In the genomic region with DNA sequence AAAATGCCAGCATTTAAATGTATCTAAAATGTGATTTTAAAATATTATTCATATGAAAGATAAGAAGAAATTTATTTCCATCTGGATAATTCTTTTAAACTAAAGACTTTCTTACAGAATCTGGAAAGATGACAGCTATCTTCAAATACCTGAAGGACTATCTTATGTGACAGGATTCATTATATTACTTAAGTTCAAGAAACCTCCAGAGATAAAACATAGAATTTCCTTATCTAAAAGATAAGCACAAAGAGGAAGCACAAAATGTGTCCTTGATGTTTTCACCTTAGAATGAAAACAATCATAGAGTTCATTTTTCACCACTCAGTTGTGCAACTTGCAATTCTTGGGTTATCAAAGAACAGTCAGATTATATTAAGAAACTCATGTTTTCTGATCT, we compare ENCODE assay signal across 30 cellular contexts.
"Had no signal": no experiment of that assay in that cellular context is flagged by ENCODE, and none has a peak within 500 bp of the region (broad histone marks: within the 10 kb centered on the region; RNA-seq: fewer than 3 reads in every experiment).

No MANE protein-coding gene starts in this region.

- H3K4me3 Mint-ChIP-seq: activated B cell treated with CpG ODN at 0.5 μM for 24 hours; activated CD8-positive, alpha-beta T cell treated with anti-CD3 and anti-CD28 coated beads for 36 hours; activated naive CD4-positive, alpha-beta T cell treated with anti-CD3 and anti-CD28 coated beads, Interleukin-2, amount 10 ng/mL, durations not matched to agents 7 days and 5 days; activated T-cell treated with anti-CD3 and anti-CD28 coated beads, Interleukin-2, amount 50 U/mL, for 4 hours; activated T-helper 1 cell treated with anti-CD3 and anti-CD28 coated beads, Interleukin-12 subunit alpha, Interleukin-12 subunit beta, Interleukin-2, Interleukin-4 antibody, amounts not matched to agents 30 ng/mL and 10 ng/mL and 1 ng/mL, durations not matched to agents 14 hours and 24 hours and 36 hours; brain; T-helper 2 cell treated with Interferon-gamma antibody and Interleukin-4, amounts not matched to agents 5 μg/mL and 100 μg/mL, for 36 hours had no signal

- H3K27ac ChIP-seq: breast epithelium, cardiac muscle cell, colonic mucosa, epithelial cell of prostate, esophagus squamous epithelium, heart left ventricle, WERI-Rb-1 had no signal

- H3K36me3 ChIP-seq: breast epithelium, cardiac muscle cell, colonic mucosa, esophagus squamous epithelium, heart left ventricle, WERI-Rb-1 had no signal

- H3K9me3 ChIP-seq: breast epithelium, colonic mucosa, esophagus squamous epithelium, heart left ventricle had no signal

- ATAC-seq: activated CD4-positive, CD25-positive, alpha-beta regulatory T cell treated with anti-CD3 and anti-CD28 coated beads, Interleukin-2, amount 50 U/mL, for 24 hours; activated CD8-positive, alpha-beta T cell treated with anti-CD3 and anti-CD28 coated beads for 36 hours; activated T-cell treated with anti-CD3 and anti-CD28 coated beads, Interleukin-2, amount 50 U/mL, for 4 hours; heart left ventricle had no signal

- H3K4me3 ChIP-seq: breast epithelium, cardiac muscle cell, colonic mucosa, esophagus squamous epithelium, heart left ventricle had no signal

- H3K4me1 Mint-ChIP-seq: activated B cell treated with CpG ODN at 0.5 μM for 24 hours had no signal

- DNase-seq: activated B cell treated with CpG ODN at 0.5 μM for 24 hours; activated CD4-positive, alpha-beta T cell treated with anti-CD3 and anti-CD28 coated beads for 48 hours; activated CD4-positive, alpha-beta T cell treated with anti-CD3 and anti-CD28 coated beads, Interleukin-2, amount 50 U/mL, for 1 hour; activated CD4-positive, alpha-beta T cell treated with anti-CD3 and anti-CD28 coated beads, Interleukin-2, amount 50 U/mL, for 48 hours; activated CD8-positive, alpha-beta memory T cell treated with anti-CD3 and anti-CD28 coated beads for 24 hours; activated CD8-positive, alpha-beta T cell treated with anti-CD3 and anti-CD28 coated beads for 36 hours; activated gamma-delta T cell; activated naive CD4-positive, alpha-beta T cell; activated naive CD4-positive, alpha-beta T cell treated with anti-CD3 and anti-CD28 coated beads, Interleukin-2, amount 10 ng/mL, durations not matched to agents 7 days and 5 days; activated T-cell treated with anti-CD3 and anti-CD28 coated beads, Interleukin-2, amount 50 U/mL, for 4 hours; amygdala; aorta; central memory CD4-positive, alpha-beta T cell; cerebellar nuclear complex; colonic mucosa; effector CD8-positive, alpha-beta T cell; esophagus squamous epithelium; foreskin fibroblast; glutamatergic neuron; heart left ventricle; T1000; WERI-Rb-1 had no signal

- H3K36me3 Mint-ChIP-seq: brain had no signal

- H3K27me3 Mint-ChIP-seq: activated B cell treated with CpG ODN at 0.5 μM for 24 hours; activated CD8-positive, alpha-beta T cell treated with anti-CD3 and anti-CD28 coated beads for 36 hours; activated naive CD4-positive, alpha-beta T cell treated with anti-CD3 and anti-CD28 coated beads, Interleukin-2, amount 10 ng/mL, durations not matched to agents 7 days and 5 days; activated naive CD8-positive, alpha-beta T cell had no signal

- H3K4me1 ChIP-seq: breast epithelium, colonic mucosa had no signal

- H3K27ac Mint-ChIP-seq: activated B cell treated with CpG ODN at 0.5 μM for 24 hours; activated CD8-positive, alpha-beta T cell treated with anti-CD3 and anti-CD28 coated beads for 36 hours; activated naive CD4-positive, alpha-beta T cell treated with anti-CD3 and anti-CD28 coated beads, Interleukin-2, amount 10 ng/mL, durations not matched to agents 7 days and 5 days; activated naive CD8-positive, alpha-beta T cell; activated T-helper 1 cell treated with anti-CD3 and anti-CD28 coated beads, Interleukin-12 subunit alpha, Interleukin-12 subunit beta, Interleukin-2, Interleukin-4 antibody, amounts not matched to agents 30 ng/mL and 10 ng/mL and 1 ng/mL, durations not matched to agents 14 hours and 24 hours and 36 hours; T-helper 2 cell treated with Interferon-gamma antibody and Interleukin-4, amounts not matched to agents 5 μg/mL and 100 μg/mL, for 36 hours had no signal

- H3K27me3 ChIP-seq: breast epithelium, colonic mucosa, esophagus squamous epithelium, heart left ventricle had no signal
